8 cellular contexts compared by ENCODE assay signal in the genomic region with DNA sequence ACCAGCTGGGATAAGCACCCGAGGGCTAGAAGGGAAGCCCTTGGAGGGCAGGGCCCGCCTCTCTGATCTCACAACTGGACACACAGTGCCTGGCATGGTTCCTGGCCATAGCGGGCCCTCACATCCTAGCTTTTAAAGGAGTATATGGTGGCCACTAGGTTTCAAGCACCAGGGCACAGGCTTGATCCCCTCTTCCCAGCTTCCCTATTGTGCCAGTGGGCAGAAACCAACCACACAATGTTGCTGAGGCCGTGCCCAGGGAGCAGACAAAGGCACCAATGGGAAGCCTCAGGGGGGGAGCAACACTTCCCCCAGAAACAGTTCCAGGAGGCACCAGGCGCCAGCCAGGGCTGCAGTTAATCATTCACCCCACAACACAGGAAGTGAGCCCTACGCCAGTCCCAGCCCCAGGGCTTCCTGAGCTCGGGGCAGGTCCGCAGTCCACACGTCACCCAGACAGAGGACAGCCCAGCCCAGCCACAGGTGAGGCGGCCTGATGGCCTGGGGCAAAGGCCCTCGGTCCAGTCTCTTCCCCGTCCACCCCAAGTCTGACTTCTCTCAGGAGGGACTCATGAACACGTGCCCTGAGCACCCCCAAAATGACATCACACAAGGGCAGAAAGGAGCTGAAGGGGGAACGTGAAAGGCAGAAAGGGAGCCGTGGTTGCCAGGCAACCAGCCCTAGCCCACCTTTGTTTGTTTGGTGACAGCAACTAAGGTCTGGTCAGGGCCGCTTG. TPM values are rescaled to one million over a fixed set of nuclear protein-coding genes. Genes with fewer than 3 reads are reported as not detected.
DNase-seq lines count a peak whose midpoint lies in the region; ATAC-seq and TF ChIP-seq lines count a peak whose summit lies in the region.

No MANE protein-coding gene starts in this region.

- H3K27me3 ChIP-seq in left ventricle myocardium inferior (ENCODE audit: low read depth) (no peaks in the 10 kb centered on the region), HL-60 (ENCODE audit: insufficient read depth, poor library complexity, severe bottlenecking) (no peaks in the 10 kb centered on the region), lung (ENCODE audit: control insufficient read depth, insufficient read depth) (no peaks in the 10 kb centered on the region)

- H3K4me1 ChIP-seq in left ventricle myocardium inferior (peaks cover 26% of the 10 kb centered on the region), lung (ENCODE audit: control insufficient read depth in 2 of 2, insufficient read depth in 2 of 2, low read length in 2 of 2) (peaks cover 0 to 14% of the 10 kb centered on the region in 2 donors)

- H3K36me3 ChIP-seq in left ventricle myocardium inferior (peaks cover 40% of the 10 kb centered on the region), lung (ENCODE audit: control insufficient read depth in 2 of 2, insufficient read depth in 2 of 2, low read length in 2 of 2) (peaks cover 6 to 20% of the 10 kb centered on the region in 2 donors)

- intact Hi-C loops in left ventricle myocardium superior (cut with micrococcal nuclease) (no loop called here), left ventricle myocardium inferior (cut with micrococcal nuclease) (no loop called here)

- no peak overlapping the region for H3K27ac ChIP-seq in left ventricle myocardium inferior (replicated peaks)
- no peak overlapping the region; the same call in 1 of the 2 replicates for H3K27ac ChIP-seq in HL-60 (replicated peaks)
- H3K27ac ChIP-seq in angular gyrus (ENCODE audit: low read depth, low read length): peak overlapping the region; percentile 99
- peak overlapping the region in 1 of 2 donors; percentile 98 for H3K27ac ChIP-seq in lung (ENCODE audit: low read depth in 1 of 2, low read length in 1 of 2)

- H3K4me3 ChIP-seq in left ventricle myocardium inferior (no peak overlapping the region), HL-60 (replicated peaks; ENCODE audit: insufficient read depth, low read length) (no peak overlapping the region), lung (no peak overlapping the region)

- no peaks in the 10 kb centered on the region for H3K9me3 ChIP-seq in left ventricle myocardium inferior (replicated peaks)
- no peaks in the 10 kb centered on the region for H3K9me3 ChIP-seq in lung (ENCODE audit: control insufficient read depth in 2 of 2, insufficient read depth in 1 of 2, low read length in 1 of 2)

- 35 to 39% methylated on average over 16 of the region's 16 CpGs for WGBS in lung, 2 donors

- ATAC-seq in left ventricle myocardium superior (peak; percentile 6), lung (ENCODE audit: insufficient read depth, low FRiP score) (peak; percentile 88), GM18858 (IDR thresholded peaks at IDR 0.05; ENCODE audit: unreplicated experiment) (no peak)

- DNase-seq in left ventricle myocardium superior: no peak
- DNase-seq in left ventricle myocardium inferior: no peak
- peak; percentile 33 to 52 for DNase-seq in HL-60 (ENCODE audit: low read depth in 1 of 2, low spot score in 1 of 2)
- peak; percentile 84 for DNase-seq in lung (ENCODE audit: low spot score)
- no peak for DNase-seq in SIG-M5 (lab: John Stamatoyannopoulos, UW)
- no peak for DNase-seq in GM03348 (ENCODE audit: low spot score)

- TF ChIP-seq CTCF in left ventricle myocardium inferior (IDR thresholded peaks at IDR 0.05; ENCODE audit: borderline replicate concordance) (no peak), HL-60 (IDR thresholded peaks at IDR 0.05; ENCODE audit: insufficient read depth, low read length) (no peak), lung (IDR thresholded peaks at IDR 0.05; ENCODE audit: control extremely low read depth, extremely low read depth) (no peak)

RNA-seq across cellular contexts. Expression of a gene that starts 12.8 kb away (rescaled TPM):
- total RNA-seq in left ventricle myocardium superior (15.8 TPM), left ventricle myocardium inferior (14.0 TPM), lung (1 to 10 TPM; 5.5 to 7.5 TPM)
- 1 to 10 TPM; 2.2 to 2.3 TPM for polyA plus RNA-seq in lung

RNA-seq across cellular contexts. Expression of a gene that starts 20.9 kb away (rescaled TPM):
- 14.3 TPM for total RNA-seq in left ventricle myocardium superior
- 17.3 TPM for total RNA-seq in left ventricle myocardium inferior
- total RNA-seq in lung: 10 to 100 TPM; 31.2 to 32.5 TPM
- polyA plus RNA-seq in lung: 10 to 100 TPM; 16.4 to 28.5 TPM

RNA-seq across cellular contexts. Expression of a gene that starts 21.1 kb away (rescaled TPM):
- total RNA-seq in left ventricle myocardium superior: 47.8 TPM
- 47.2 TPM for total RNA-seq in left ventricle myocardium inferior
- 10 to 100 TPM; 46.5 to 82.9 TPM for total RNA-seq in lung
- 10 to 100 TPM; 71.9 to 82.8 TPM for polyA plus RNA-seq in lung

RNA-seq across cellular contexts. Expression of a gene that starts 58.5 kb away (rescaled TPM):
- total RNA-seq in left ventricle myocardium superior (48.2 TPM), left ventricle myocardium inferior (43.0 TPM), lung (100 to 1,000 TPM; 194 to 197 TPM)
- polyA plus RNA-seq in lung: 100 to 1,000 TPM in 1 of 2 donors, 10 to 100 TPM in 1; 84.5 to 141 TPM

Comparison
In these comparisons a context has a peak if more than half of its experiments do, and no peak if none do; other contexts are left out.
1. DNase-seq: peak in HL-60 (2 of 2) and lung (single experiment); none in left ventricle myocardium superior (single experiment), left ventricle myocardium inferior (single experiment), SIG-M5 (single experiment) and GM03348 (single experiment).